ENCODE assay signal across 26 cellular contexts in genomic region chr21:32452641-32453040, GRCh38. TPM values are rescaled to one million over a fixed set of nuclear protein-coding genes. Genes with fewer than 3 reads are reported as not detected.
"Had no signal": no experiment of that assay in that cellular context is flagged by ENCODE, and none has a peak within 500 bp of the region (broad histone marks: within the 10 kb centered on the region; RNA-seq: fewer than 3 reads in every experiment).

No MANE protein-coding gene starts in this region.

- H3K4me3 ChIP-seq: K562, SJCRH30 had no signal

- H3K4me3 Mint-ChIP-seq: activated CD8-positive, alpha-beta memory T cell treated with anti-CD3 and anti-CD28 coated beads, Interleukin-2, amount 10 ng/mL, durations not matched to agents 7 days and 5 days; activated naive CD4-positive, alpha-beta T cell treated with anti-CD3 and anti-CD28 coated beads for 36 hours; activated naive CD8-positive, alpha-beta T cell; activated T-cell treated with anti-CD3 and anti-CD28 coated beads, Interleukin-2, amount 50 U/mL, for 4 hours had no signal

- H3K9me3 ChIP-seq: SJCRH30, SK-N-SH had no signal

- H3K27ac ChIP-seq: brain microvascular endothelial cell, SJCRH30, VCaP had no signal

- ATAC-seq: activated CD4-positive, CD25-positive, alpha-beta regulatory T cell treated with anti-CD3 and anti-CD28 coated beads, Interleukin-2, amount 50 U/mL, for 24 hours; activated CD8-positive, alpha-beta memory T cell treated with anti-CD3 and anti-CD28 coated beads, Interleukin-2, amount 10 ng/mL, durations not matched to agents 7 days and 5 days; activated T-cell treated with anti-CD3 and anti-CD28 coated beads, Interleukin-2, amount 50 U/mL, for 4 hours; K562; Panc1 had no signal

- H3K36me3 ChIP-seq: brain microvascular endothelial cell, SJCRH30 had no signal

- H3K9me3 Mint-ChIP-seq: activated naive CD4-positive, alpha-beta T cell treated with anti-CD3 and anti-CD28 coated beads for 36 hours; activated T-cell treated with anti-CD3 and anti-CD28 coated beads, Interleukin-2, amount 50 U/mL, for 4 hours had no signal

- H3K27me3 ChIP-seq: brain microvascular endothelial cell had no signal

- DNase-seq: activated CD4-positive, alpha-beta T cell treated with anti-CD3 and anti-CD28 coated beads for 48 hours; activated CD4-positive, alpha-beta T cell treated with anti-CD3 and anti-CD28 coated beads, Interleukin-2, amount 50 U/mL, for 48 hours; activated CD8-positive, alpha-beta memory T cell treated with anti-CD3 and anti-CD28 coated beads, Interleukin-2, amount 10 ng/mL, durations not matched to agents 7 days and 5 days; activated gamma-delta T cell; activated naive CD4-positive, alpha-beta T cell treated with anti-CD3 and anti-CD28 coated beads for 36 hours; activated T-cell treated with anti-CD3 and anti-CD28 coated beads, Interleukin-2, amount 50 U/mL, for 4 hours; brain microvascular endothelial cell; Karpas-422; MM.1S; NCI-H1105 treated with DMSO at 0.1 percent for 48 hours; NCI-H1436 treated with DMSO at 0.1 percent for 48 hours; NCI-H187; NCI-H2081; NCI-H510A treated with DMSO at 0.1 percent for 48 hours; NK-92 treated with Interleukin-12 subunit alpha and Interleukin-12 subunit beta, amount 100 ng/mL, for 24 hours; OCI-M1; Right ventricle myocardium superior; RPMI8226; SJCRH30; SK-N-SH; T-helper 1 cell had no signal

- H3K27me3 Mint-ChIP-seq: activated CD8-positive, alpha-beta memory T cell treated with anti-CD3 and anti-CD28 coated beads, Interleukin-2, amount 10 ng/mL, durations not matched to agents 7 days and 5 days; activated naive CD8-positive, alpha-beta T cell had no signal

- H3K4me1 ChIP-seq: SJCRH30 had no signal

- H3K27ac Mint-ChIP-seq: activated CD8-positive, alpha-beta memory T cell treated with anti-CD3 and anti-CD28 coated beads, Interleukin-2, amount 10 ng/mL, durations not matched to agents 7 days and 5 days; activated naive CD4-positive, alpha-beta T cell treated with anti-CD3 and anti-CD28 coated beads for 36 hours; activated naive CD8-positive, alpha-beta T cell had no signal

- H3K4me1 Mint-ChIP-seq: activated CD8-positive, alpha-beta memory T cell treated with anti-CD3 and anti-CD28 coated beads, Interleukin-2, amount 10 ng/mL, durations not matched to agents 7 days and 5 days had no signal

- H3K36me3 Mint-ChIP-seq: activated CD8-positive, alpha-beta memory T cell treated with anti-CD3 and anti-CD28 coated beads, Interleukin-2, amount 10 ng/mL, durations not matched to agents 7 days and 5 days had no signal

RNA-seq across cellular contexts. Expression of gene EVA1C, which starts 40.1 kb away (rescaled TPM):
- polyA plus RNA-seq: K562 had no signal
